9 cellular contexts compared by ENCODE assay signal in the genomic region with DNA sequence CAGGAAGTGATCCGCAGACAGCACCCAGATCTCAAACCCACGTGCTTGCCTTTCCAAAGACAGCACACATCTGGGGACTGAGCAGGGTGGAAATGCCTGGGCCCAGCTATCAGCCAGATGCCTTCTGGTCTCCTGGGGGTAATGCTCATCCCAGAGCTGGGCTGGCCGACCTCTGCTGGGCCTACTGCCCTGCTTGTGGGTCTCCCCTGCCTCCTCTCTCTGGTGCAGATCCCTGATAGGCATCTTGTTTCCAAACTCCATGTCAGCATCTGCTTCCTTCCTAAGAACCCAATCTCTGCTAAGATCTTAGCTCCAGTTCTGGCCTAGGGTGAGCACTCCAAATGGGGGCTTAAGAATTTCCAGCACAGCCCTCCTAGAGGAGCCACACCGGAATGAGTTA.
"Had no signal": no experiment of that assay in that cellular context is flagged by ENCODE, and none has a peak within 500 bp of the region (broad histone marks: within the 10 kb centered on the region; RNA-seq: fewer than 3 reads in every experiment).

No MANE protein-coding gene starts in this region.

- H3K36me3 ChIP-seq: HAP-1 had no signal

- H2AFZ ChIP-seq: GM23248 had no signal

- H3K9me3 ChIP-seq: HAP-1 had no signal

- H3K4me1 ChIP-seq: HAP-1 had no signal

- H3K27ac ChIP-seq: GM23248 had no signal

- ATAC-seq: GM23338, HCT116 had no signal

- H3K4me2 ChIP-seq: GM23338 had no signal

- DNase-seq: GM23248, GOT3, H7, H9, HCEC 1CT, HFFc6 had no signal

- H3K4me3 ChIP-seq: GM23248, GM23338, HAP-1 had no signal
